ENCODE assay signal across 19 cellular contexts in genomic region chr12:54039417-54040147, GRCh38. TPM values are rescaled to one million over a fixed set of nuclear protein-coding genes. Genes with fewer than 3 reads are reported as not detected.
A peak's percentile ranks its signal among the peaks of the same experiment; 100 is the strongest.
DNase-seq lines count a peak whose midpoint lies in the region; ATAC-seq, FAIRE-seq and TF ChIP-seq lines count a peak whose summit lies in the region.
"Had no signal": no experiment of that assay in that cellular context is flagged by ENCODE, and none has a peak within 500 bp of the region (broad histone marks: within the 10 kb centered on the region; RNA-seq: fewer than 3 reads in every experiment).

No MANE protein-coding gene starts in this region.

- no peaks in the 10 kb centered on the region for H3F3A ChIP-seq in SU-DHL-6 (ENCODE audit: insufficient read depth)

- no peak for TF ChIP-seq CTCF in HEK293 (tag by site-specific recombination; IDR thresholded peaks at IDR 0.05)
- no peak for TF ChIP-seq CTCF in SU-DHL-6 (IDR thresholded peaks at IDR 0.05; ENCODE audit: insufficient read depth, low read length, poor library complexity, severe bottlenecking)
- TF ChIP-seq CTCF in kidney (IDR thresholded peaks at IDR 0.05; ENCODE audit: borderline replicate concordance, extremely low read depth, insufficient read depth), result no peak

- H3K27me3 ChIP-seq in SU-DHL-6 (ENCODE audit: low read length) (no peaks in the 10 kb centered on the region), skeletal muscle tissue (ENCODE audit: control insufficient read depth in 3 of 3, insufficient read depth in 3 of 3, low read length in 3 of 3) (peaks cover 0 to 4% (median 2%) of the 10 kb centered on the region in 3 donors)
- H3K27me3 ChIP-seq: adrenal gland had no signal

- H3K9me3 Mint-ChIP-seq in activated T-helper 2 cell treated with anti-CD3 and anti-CD28 coated beads, Interferon-gamma antibody, Interleukin-2, Interleukin-4, amounts not matched to agents 10 μg/mL and 5 μg/mL and 100 μg/mL, durations not matched to agents 14 hours and 24 hours and 36 hours, result no peaks in the 10 kb centered on the region
- H3K9me3 Mint-ChIP-seq: activated CD8-positive, alpha-beta T cell treated with anti-CD3 and anti-CD28 coated beads for 36 hours had no signal

- no peaks in the 10 kb centered on the region for H3K79me2 ChIP-seq in SU-DHL-6 (ENCODE audit: insufficient read depth, low read length)

- no peak overlapping the region for H3K4me2 ChIP-seq in SU-DHL-6 (ENCODE audit: low read depth, low read length, poor library complexity, severe bottlenecking)
- H3K4me2 ChIP-seq: SK-N-SH had no signal

- no peaks in the 10 kb centered on the region for H3K9me2 ChIP-seq in SU-DHL-6 (replicated peaks; ENCODE audit: insufficient read depth, low read length)
- H3K9me2 ChIP-seq: SK-N-SH had no signal

- peak overlapping the region; percentile 79 for H2AFZ ChIP-seq in SU-DHL-6 (ENCODE audit: low read depth, low read length, severe bottlenecking)

- peaks cover 3 to 12% of the 10 kb centered on the region in 2 experiments; a peak in 2 of 3 replicates for H3K36me3 ChIP-seq in HEK293 (ENCODE audit: control insufficient read depth in 2 of 2, insufficient read depth in 1 of 2, low read length in 2 of 2)
- no peaks in the 10 kb centered on the region for H3K36me3 ChIP-seq in SU-DHL-6 (ENCODE audit: low read length)
- H3K36me3 ChIP-seq in kidney (ENCODE audit: control insufficient read depth in 1 of 2, insufficient read depth in 2 of 2, low read length in 2 of 2), result no peaks in the 10 kb centered on the region
- no peaks in the 10 kb centered on the region for H3K36me3 ChIP-seq in skeletal muscle tissue (ENCODE audit: control insufficient read depth in 3 of 3, insufficient read depth in 3 of 3, low read length in 3 of 3)
- H3K36me3 ChIP-seq: adrenal gland, transverse colon had no signal

- no peaks in the 10 kb centered on the region for H4K20me1 ChIP-seq in SU-DHL-6 (ENCODE audit: low read depth, low read length)

- POLR2A ChIA-PET in HEK293 (lab: Yijun Ruan, JAX), result interaction anchor here (0.6 to 1.0 kb wide), 2 partner anchors 17 to 96 kb away, joined by 3 read pairs; no protein-coding TSS in a partner anchor

- no peaks in the 10 kb centered on the region for H3K36me3 Mint-ChIP-seq in activated T-helper 2 cell treated with anti-CD3 and anti-CD28 coated beads, Interferon-gamma antibody, Interleukin-2, Interleukin-4, amounts not matched to agents 10 μg/mL and 5 μg/mL and 100 μg/mL, durations not matched to agents 14 hours and 24 hours and 36 hours (ENCODE audit: low read depth)

- ATAC-seq in HG03571 (IDR thresholded peaks at IDR 0.05; ENCODE audit: unreplicated experiment), result no peak
- ATAC-seq in GM18519 (IDR thresholded peaks at IDR 0.05; ENCODE audit: low FRiP score, unreplicated experiment), result no peak
- ATAC-seq: activated CD8-positive, alpha-beta T cell treated with anti-CD3 and anti-CD28 coated beads for 36 hours had no signal

- DNase-seq in kidney (peak; percentile 93), NCI-H2107 treated with DMSO at 0.1 percent for 48 hours (lab: John Stamatoyannopoulos, UW; ENCODE audit: unreplicated experiment) (no peak)
- DNase-seq in activated T-helper 2 cell treated with anti-CD3 and anti-CD28 coated beads, Interferon-gamma antibody, Interleukin-2, Interleukin-4, amounts not matched to agents 10 μg/mL and 5 μg/mL and 100 μg/mL, durations not matched to agents 14 hours and 24 hours and 36 hours (ENCODE audit: low spot score), result no peak
- DNase-seq: activated CD8-positive, alpha-beta T cell treated with anti-CD3 and anti-CD28 coated beads for 36 hours; AML-193; head of caudate nucleus; mucosa of descending colon; NCI-H1105 treated with DMSO at 0.1 percent for 48 hours; stimulated activated CD4-positive, alpha-beta T cell treated with anti-CD3 and anti-CD28 coated beads, Interleukin-1b, Interleukin-23, amount 100 ng/mL, for 48 hours; transverse colon had no signal

- H3K4me3 ChIP-seq in HEK293 (ENCODE audit: low read depth, low read length), result no peak overlapping the region
- H3K4me3 ChIP-seq in SU-DHL-6 (ENCODE audit: insufficient read depth, low read length, poor library complexity, severe bottlenecking), result no peak overlapping the region
- peak overlapping the region; percentile 20 to 22 for H3K4me3 ChIP-seq in kidney (ENCODE audit: low read length in 2 of 2)
- peak overlapping the region; percentile 28 to 45 (median 41) for H3K4me3 ChIP-seq in skeletal muscle tissue (ENCODE audit: low read length in 3 of 3)
- H3K4me3 ChIP-seq: adrenal gland, mucosa of descending colon, transverse colon had no signal

- CTCF ChIA-PET in HEK293 (lab: Yijun Ruan, JAX), result interaction anchor here (0.8 to 2.1 kb wide), 5 partner anchors 17 to 152 kb away, joined by 3 to 6 read pairs (median 5); partner anchors contain the start of gene HOXC8

- H3K27me3 Mint-ChIP-seq in activated T-helper 2 cell treated with anti-CD3 and anti-CD28 coated beads, Interferon-gamma antibody, Interleukin-2, Interleukin-4, amounts not matched to agents 10 μg/mL and 5 μg/mL and 100 μg/mL, durations not matched to agents 14 hours and 24 hours and 36 hours (ENCODE audit: low read depth), result peaks cover 83% of the 10 kb centered on the region

- H3K4me1 ChIP-seq in HEK293 (ENCODE audit: control insufficient read depth, insufficient read depth, low read length) (peaks cover 74% of the 10 kb centered on the region), kidney (ENCODE audit: control insufficient read depth in 1 of 2, insufficient read depth in 1 of 2, low read depth in 1 of 2, low read length in 2 of 2) (peaks cover 35 to 43% of the 10 kb centered on the region in 2 donors), skeletal muscle tissue (ENCODE audit: control insufficient read depth in 3 of 3, insufficient read depth in 3 of 3, low read length in 3 of 3) (peaks cover 47 to 59% (median 50%) of the 10 kb centered on the region in 3 donors)
- H3K4me1 ChIP-seq: adrenal gland, transverse colon had no signal

- FAIRE-seq in kidney (lab: Jason Lieb, UNC), result no peak
- FAIRE-seq: TTC549 had no signal

- intact Hi-C loops in kidney (cut with DNase I), result loop anchor here (10.0 kb wide), 1 partner anchor 95 kb away; no protein-coding TSS in a partner anchor
- intact Hi-C loops in activated T-helper 2 cell treated with anti-CD3 and anti-CD28 coated beads, Interferon-gamma antibody, Interleukin-2, Interleukin-4, amounts not matched to agents 10 μg/mL and 5 μg/mL and 100 μg/mL, durations not matched to agents 14 hours and 24 hours and 36 hours (cut with micrococcal nuclease), result no loop called here

- no peak overlapping the region for H3K4me3 Mint-ChIP-seq in activated T-helper 2 cell treated with anti-CD3 and anti-CD28 coated beads, Interferon-gamma antibody, Interleukin-2, Interleukin-4, amounts not matched to agents 10 μg/mL and 5 μg/mL and 100 μg/mL, durations not matched to agents 14 hours and 24 hours and 36 hours (ENCODE audit: low read depth)
- H3K4me3 Mint-ChIP-seq: activated CD8-positive, alpha-beta T cell treated with anti-CD3 and anti-CD28 coated beads for 36 hours had no signal

- H3K4me1 Mint-ChIP-seq in activated T-helper 2 cell treated with anti-CD3 and anti-CD28 coated beads, Interferon-gamma antibody, Interleukin-2, Interleukin-4, amounts not matched to agents 10 μg/mL and 5 μg/mL and 100 μg/mL, durations not matched to agents 14 hours and 24 hours and 36 hours (ENCODE audit: low read depth), result no peaks in the 10 kb centered on the region

- H3K27ac ChIP-seq in HEK293 (ENCODE audit: extremely low read depth, low read depth, low read length), result peak overlapping the region; percentile 100
- no peak overlapping the region for H3K27ac ChIP-seq in SU-DHL-6 (ENCODE audit: low read depth, low read length)
- peak overlapping the region; percentile 43 to 61 for H3K27ac ChIP-seq in kidney (ENCODE audit: low read depth in 2 of 2, low read length in 2 of 2)
- H3K27ac ChIP-seq in skeletal muscle tissue (ENCODE audit: low read depth, low read length), result peak overlapping the region; percentile 52
- H3K27ac ChIP-seq: transverse colon had no signal

- H3K27ac Mint-ChIP-seq in activated T-helper 2 cell treated with anti-CD3 and anti-CD28 coated beads, Interferon-gamma antibody, Interleukin-2, Interleukin-4, amounts not matched to agents 10 μg/mL and 5 μg/mL and 100 μg/mL, durations not matched to agents 14 hours and 24 hours and 36 hours, result no peak overlapping the region
- H3K27ac Mint-ChIP-seq: activated CD8-positive, alpha-beta T cell treated with anti-CD3 and anti-CD28 coated beads for 36 hours had no signal

- H3K9ac ChIP-seq in SU-DHL-6 (ENCODE audit: low read length) (no peak overlapping the region), kidney (ENCODE audit: low read length in 2 of 2) (no peak overlapping the region), skeletal muscle tissue (ENCODE audit: low read depth in 1 of 3, low read length in 3 of 3) (peak overlapping the region; percentile 4 to 40 (median 16))
- H3K9ac ChIP-seq: SK-N-SH had no signal

- no peaks in the 10 kb centered on the region for H3K9me3 ChIP-seq in HEK293 (ENCODE audit: control insufficient read depth, insufficient read depth, low read depth, low read length)
- H3K9me3 ChIP-seq in SU-DHL-6 (ENCODE audit: insufficient read depth, low read length), result no peaks in the 10 kb centered on the region
- H3K9me3 ChIP-seq in kidney (ENCODE audit: control insufficient read depth in 1 of 2, low read length in 2 of 2), result no peaks in the 10 kb centered on the region
- no peaks in the 10 kb centered on the region for H3K9me3 ChIP-seq in skeletal muscle tissue (ENCODE audit: control insufficient read depth in 3 of 3, low read length in 3 of 3)
- H3K9me3 ChIP-seq: adrenal gland, mucosa of descending colon, SK-N-SH, transverse colon had no signal

RNA-seq across cellular contexts. Expression of gene HOXC5, which starts 6.7 kb away (rescaled TPM):
- total RNA-seq in kidney (4.8 TPM), skeletal muscle tissue (0.52 TPM)
- polyA plus RNA-seq in kidney (ENCODE audit: insufficient read depth, low read depth, low replicate concordance), result 0.24 TPM
- total RNA-seq in activated T-helper 2 cell treated with anti-CD3 and anti-CD28 coated beads, Interferon-gamma antibody, Interleukin-2, Interleukin-4, amounts not matched to agents 10 μg/mL and 5 μg/mL and 100 μg/mL, durations not matched to agents 14 hours and 24 hours and 36 hours, result not detected in 2 replicates
- total RNA-seq: activated CD8-positive, alpha-beta T cell treated with anti-CD3 and anti-CD28 coated beads for 36 hours; H7; mucosa of descending colon had no signal

RNA-seq across cellular contexts. Expression of gene HOXC6, which starts 11.3 kb away (rescaled TPM):
- total RNA-seq in kidney (22.0 TPM), skeletal muscle tissue (2.6 TPM)
- polyA plus RNA-seq in kidney (ENCODE audit: insufficient read depth, low read depth, low replicate concordance), result 11.4 TPM
- total RNA-seq in activated T-helper 2 cell treated with anti-CD3 and anti-CD28 coated beads, Interferon-gamma antibody, Interleukin-2, Interleukin-4, amounts not matched to agents 10 μg/mL and 5 μg/mL and 100 μg/mL, durations not matched to agents 14 hours and 24 hours and 36 hours, result not detected in 2 replicates
- total RNA-seq: activated CD8-positive, alpha-beta T cell treated with anti-CD3 and anti-CD28 coated beads for 36 hours; H7 had no signal

RNA-seq across cellular contexts. Expression of gene HOXC4, which starts 14.1 kb away (rescaled TPM):
- total RNA-seq in kidney, result 24.5 TPM
- polyA plus RNA-seq in kidney (ENCODE audit: insufficient read depth, low read depth, low replicate concordance), result 13.9 TPM
- 1.0 TPM for total RNA-seq in skeletal muscle tissue
- total RNA-seq in activated T-helper 2 cell treated with anti-CD3 and anti-CD28 coated beads, Interferon-gamma antibody, Interleukin-2, Interleukin-4, amounts not matched to agents 10 μg/mL and 5 μg/mL and 100 μg/mL, durations not matched to agents 14 hours and 24 hours and 36 hours, result 0.14 and 0.21 TPM in 2 replicates
- total RNA-seq: H7 had no signal

RNA-seq across cellular contexts. Expression of gene HOXC8, which starts 30.8 kb away (rescaled TPM):
- total RNA-seq in kidney (9.0 TPM), skeletal muscle tissue (0.52 TPM)
- polyA plus RNA-seq in kidney (ENCODE audit: insufficient read depth, low read depth, low replicate concordance), result 2.1 TPM
- not detected in 2 replicates for total RNA-seq in activated T-helper 2 cell treated with anti-CD3 and anti-CD28 coated beads, Interferon-gamma antibody, Interleukin-2, Interleukin-4, amounts not matched to agents 10 μg/mL and 5 μg/mL and 100 μg/mL, durations not matched to agents 14 hours and 24 hours and 36 hours
- total RNA-seq: activated CD8-positive, alpha-beta T cell treated with anti-CD3 and anti-CD28 coated beads for 36 hours; H7; mucosa of descending colon; transverse colon had no signal

RNA-seq across cellular contexts. Expression of gene HOXC9, which starts 39.6 kb away (rescaled TPM):
- total RNA-seq in kidney (16.5 TPM), skeletal muscle tissue (4.2 TPM)
- polyA plus RNA-seq in kidney (ENCODE audit: insufficient read depth, low read depth, low replicate concordance), result 11.7 TPM
- not detected in 2 replicates for total RNA-seq in activated T-helper 2 cell treated with anti-CD3 and anti-CD28 coated beads, Interferon-gamma antibody, Interleukin-2, Interleukin-4, amounts not matched to agents 10 μg/mL and 5 μg/mL and 100 μg/mL, durations not matched to agents 14 hours and 24 hours and 36 hours
- total RNA-seq: activated CD8-positive, alpha-beta T cell treated with anti-CD3 and anti-CD28 coated beads for 36 hours; H7; mucosa of descending colon; transverse colon had no signal

Comparison
In these comparisons a context has a peak if more than half of its experiments do, and no peak if none do; other contexts are left out.
1. H3K4me3 ChIP-seq: peak in kidney (2 of 2) and skeletal muscle tissue (3 of 3); none in HEK293 (single experiment) and SU-DHL-6 (single experiment).
2. H3K9ac ChIP-seq: peak in skeletal muscle tissue (3 of 3); none in SU-DHL-6 (single experiment) and kidney (0 of 2).
3. RNA of gene HOXC4, which starts 14.1 kb away (total RNA-seq): 24.5 TPM in kidney (single experiment); 1.0 TPM in skeletal muscle tissue (single experiment) and 0.14 to 0.21 TPM in activated T-helper 2 cell treated with anti-CD3 and anti-CD28 coated beads, Interferon-gamma antibody, Interleukin-2, Interleukin-4, amounts not matched to agents 10 μg/mL and 5 μg/mL and 100 μg/mL, durations not matched to agents 14 hours and 24 hours and 36 hours; every median in the first group is over 10 times any median in the second.